Comparison of ENCODE assay signal across 12 cellular contexts in genomic region chr9:126482361-126483044, GRCh38.
DNase-seq lines count a peak whose midpoint lies in the region.
"Had no signal": no experiment of that assay in that cellular context is flagged by ENCODE, and none has a peak within 500 bp of the region (broad histone marks: within the 10 kb centered on the region; RNA-seq: fewer than 3 reads in every experiment).

No MANE protein-coding gene starts in this region.

- POLR2A ChIA-PET in activated CD4-positive, alpha-beta memory T cell treated with anti-CD3 and anti-CD28 coated beads for 36 hours (lab: Charles Lee) = interaction anchor here (1.1 to 1.2 kb wide), 2 partner anchors 8 to 10 kb away, joined by 3 read pairs; no protein-coding TSS in a partner anchor

- H3K36me3 Mint-ChIP-seq in activated CD4-positive, alpha-beta memory T cell treated with anti-CD3 and anti-CD28 coated beads for 36 hours = no peaks in the 10 kb centered on the region

- DNase-seq in LHCN-M2 (ENCODE audit: low read depth) (peak; percentile 41), ecto neural progenitor cell (ENCODE audit: low spot score) (peak; percentile 86), stromal cell of bone marrow (ENCODE audit: low read depth) (peak; percentile 81), COR-L47 (lab: John Stamatoyannopoulos, UW) (no peak), T-helper 2 cell (no peak)
- DNase-seq in activated CD4-positive, alpha-beta memory T cell treated with anti-CD3 and anti-CD28 coated beads for 36 hours = no peak
- DNase-seq in activated effector memory CD4-positive, alpha-beta T cell treated with Interleukin-2 at 50 U/mL for 16 hours = no peak
- DNase-seq: activated CD4-positive, alpha-beta T cell treated with anti-CD3 and anti-CD28 coated beads for 4 hours; colonic mucosa; stimulated activated CD4-positive, alpha-beta T cell treated with anti-CD3 and anti-CD28 coated beads, Interleukin-4, amount 100 ng/mL, for 24 hours; uterus had no signal

- H3K27me3 ChIP-seq in layer of hippocampus (ENCODE audit: control insufficient read depth, insufficient read depth, low read length) = no peaks in the 10 kb centered on the region
- H3K27me3 ChIP-seq: colonic mucosa, uterus had no signal

- no peaks in the 10 kb centered on the region for H3K9me3 Mint-ChIP-seq in activated CD4-positive, alpha-beta memory T cell treated with anti-CD3 and anti-CD28 coated beads for 36 hours

- intact Hi-C loops in activated CD4-positive, alpha-beta memory T cell treated with anti-CD3 and anti-CD28 coated beads for 36 hours (cut with micrococcal nuclease) = no loop called here

- H3K4me3 Mint-ChIP-seq in activated CD4-positive, alpha-beta memory T cell treated with anti-CD3 and anti-CD28 coated beads for 36 hours = no peak overlapping the region

- peak overlapping the region; percentile 90 for H3K27ac ChIP-seq in layer of hippocampus (ENCODE audit: low read depth, low read length)
- H3K27ac ChIP-seq: colonic mucosa, uterus had no signal

- H3K4me1 Mint-ChIP-seq in activated CD4-positive, alpha-beta memory T cell treated with anti-CD3 and anti-CD28 coated beads for 36 hours (ENCODE audit: low read depth) = peaks cover 9% of the 10 kb centered on the region

- H3K27me3 Mint-ChIP-seq in activated CD4-positive, alpha-beta memory T cell treated with anti-CD3 and anti-CD28 coated beads for 36 hours = no peaks in the 10 kb centered on the region

- no peak overlapping the region for H3K27ac Mint-ChIP-seq in activated CD4-positive, alpha-beta memory T cell treated with anti-CD3 and anti-CD28 coated beads for 36 hours

- CTCF ChIA-PET in activated CD4-positive, alpha-beta memory T cell treated with anti-CD3 and anti-CD28 coated beads for 36 hours (lab: Charles Lee) = interaction anchor here (0.7 to 1.7 kb wide), 5 partner anchors 8 to 69 kb away, joined by 3 to 17 read pairs (median 5); no protein-coding TSS in a partner anchor

Comparison
In these comparisons a context has a peak if more than half of its experiments do, and no peak if none do; other contexts are left out.
1. DNase-seq: peak in LHCN-M2 (single experiment), ecto neural progenitor cell (single experiment) and stromal cell of bone marrow (single experiment); none in COR-L47 (single experiment), activated CD4-positive, alpha-beta memory T cell treated with anti-CD3 and anti-CD28 coated beads for 36 hours (single experiment), T-helper 2 cell (0 of 5) and activated effector memory CD4-positive, alpha-beta T cell treated with Interleukin-2 at 50 U/mL for 16 hours (single experiment).